ENCODE assay signal across 1 cellular context in genomic region chr13:72959643-72960042, GRCh38.
TF ChIP-seq lines count a peak whose summit lies in the region.

No MANE protein-coding gene starts in this region.

TF ChIP-seq in SK-N-SH treated with all-trans-retinoic acid at 6 μM for 48 hours, 23 proteins besides CTCF, POLR2A, EP300 and RAD21 (continued from another document):
- TF ChIP-seq POU6F1 (CRISPR knock-in tag; IDR thresholded peaks at IDR 0.05; ENCODE audit: borderline replicate concordance, low read depth), result no peak
- TF ChIP-seq ARNTL (CRISPR knock-in tag; IDR thresholded peaks at IDR 0.05; ENCODE audit: borderline replicate concordance, low read depth), result no peak
- no peak for TF ChIP-seq ISL1 (CRISPR knock-in tag; IDR thresholded peaks at IDR 0.05)
- TF ChIP-seq CSRNP3 (CRISPR knock-in tag; IDR thresholded peaks at IDR 0.05), result no peak
- TF ChIP-seq PATZ1 (CRISPR knock-in tag; IDR thresholded peaks at IDR 0.05; ENCODE audit: borderline replicate concordance), result no peak
TF ChIP-seq in SK-N-SH treated with all-trans-retinoic acid at 6 μM for 48 hours: peak in this region for 0.
